ENCODE assay signal across 1 cellular context in the genomic region with DNA sequence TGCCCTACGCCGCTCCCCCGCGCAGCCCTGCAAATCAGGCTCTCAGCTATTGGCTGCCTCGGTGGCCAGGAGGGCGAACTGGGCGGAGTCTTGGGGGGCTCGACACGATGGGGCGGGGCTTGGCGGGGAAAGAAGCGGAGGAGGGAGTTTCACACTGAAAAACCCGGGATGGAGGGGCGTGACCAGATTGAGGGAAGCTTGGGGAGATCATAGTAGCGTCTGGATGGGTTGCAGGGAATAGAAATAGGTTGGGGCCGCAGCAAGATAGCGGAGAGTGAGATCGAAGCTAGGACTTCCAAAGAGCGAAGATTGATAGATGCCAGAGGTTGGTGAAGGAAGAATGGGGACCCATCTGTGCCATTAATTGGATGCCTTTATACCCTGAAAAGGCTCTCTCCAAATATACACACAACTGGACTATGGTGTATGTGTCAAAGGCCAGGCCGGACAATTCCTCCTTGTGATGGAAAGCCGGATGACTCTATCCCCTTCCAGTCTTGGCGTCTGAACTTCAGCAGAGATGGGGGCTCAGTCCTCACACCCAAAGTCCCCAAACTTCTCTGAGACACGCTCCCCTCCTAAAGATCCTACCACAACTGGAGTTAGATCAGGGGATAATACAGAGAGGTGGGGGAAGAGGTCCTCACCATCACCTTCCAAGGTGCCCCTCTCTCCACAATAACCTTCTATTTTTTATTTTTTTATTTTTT.
TF ChIP-seq lines count a peak whose summit lies in the region.

No MANE protein-coding gene starts in this region.

TF ChIP-seq in K562, 482 proteins besides CTCF, POLR2A, EP300 and RAD21 (continued from another document):
- TF ChIP-seq, protein P1, sequence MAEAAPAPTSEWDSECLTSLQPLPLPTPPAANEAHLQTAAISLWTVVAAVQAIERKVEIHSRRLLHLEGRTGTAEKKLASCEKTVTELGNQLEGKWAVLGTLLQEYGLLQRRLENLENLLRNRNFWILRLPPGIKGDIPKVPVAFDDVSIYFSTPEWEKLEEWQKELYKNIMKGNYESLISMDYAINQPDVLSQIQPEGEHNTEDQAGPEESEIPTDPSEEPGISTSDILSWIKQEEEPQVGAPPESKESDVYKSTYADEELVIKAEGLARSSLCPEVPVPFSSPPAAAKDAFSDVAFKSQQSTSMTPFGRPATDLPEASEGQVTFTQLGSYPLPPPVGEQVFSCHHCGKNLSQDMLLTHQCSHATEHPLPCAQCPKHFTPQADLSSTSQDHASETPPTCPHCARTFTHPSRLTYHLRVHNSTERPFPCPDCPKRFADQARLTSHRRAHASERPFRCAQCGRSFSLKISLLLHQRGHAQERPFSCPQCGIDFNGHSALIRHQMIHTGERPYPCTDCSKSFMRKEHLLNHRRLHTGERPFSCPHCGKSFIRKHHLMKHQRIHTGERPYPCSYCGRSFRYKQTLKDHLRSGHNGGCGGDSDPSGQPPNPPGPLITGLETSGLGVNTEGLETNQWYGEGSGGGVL (CRISPR knock-in tag; IDR thresholded peaks at IDR 0.05), result no peak
- TF ChIP-seq, protein P2, sequence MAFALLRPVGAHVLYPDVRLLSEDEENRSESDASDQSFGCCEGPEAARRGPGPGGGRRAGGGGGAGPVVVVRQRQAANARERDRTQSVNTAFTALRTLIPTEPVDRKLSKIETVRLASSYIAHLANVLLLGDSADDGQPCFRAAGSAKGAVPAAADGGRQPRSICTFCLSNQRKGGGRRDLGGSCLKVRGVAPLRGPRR (CRISPR knock-in tag; IDR thresholded peaks at IDR 0.05), result no peak
- TF ChIP-seq ZBTB17 (CRISPR knock-in tag; IDR thresholded peaks at IDR 0.05) (no peak), ZNF253 (CRISPR knock-in tag; conservative IDR thresholded peaks at IDR 0.05) (no peak), SMARCA4 (IDR thresholded peaks at IDR 0.05) (no peak), BCL6 (CRISPR knock-in tag; IDR thresholded peaks at IDR 0.05) (no peak), HMGN3 (IDR thresholded peaks at IDR 0.05; ENCODE audit: borderline replicate concordance, extremely low read depth, insufficient read length, low read depth, low read length) (no peak), KDM1A (IDR thresholded peaks at IDR 0.05) (peak in 1 of 2 experiments; percentile 39; a peak in 1 of 4 replicates), NFIC (IDR thresholded peaks at IDR 0.05) (no peak)
TF ChIP-seq in K562: peak in this region for 2.
